ENCODE assay signal across 1 cellular context in genomic region chr4:83012631-83013419, GRCh38.
TF ChIP-seq lines count a peak whose summit lies in the region.

No MANE protein-coding gene starts in this region.

TF ChIP-seq in WTC11, 78 proteins besides CTCF, POLR2A, EP300 and RAD21 (continued from another document):
- TF ChIP-seq ZNF671 (CRISPR knock-in tag; IDR thresholded peaks at IDR 0.05), result no peak
- TF ChIP-seq ZBTB21 (CRISPR knock-in tag; IDR thresholded peaks at IDR 0.05; ENCODE audit: borderline replicate concordance), result no peak; the same call in 1 of the 2 replicates
- TF ChIP-seq NFE2L1 (CRISPR knock-in tag; IDR thresholded peaks at IDR 0.05), result peak; percentile 33; the same call in 1 of the 2 replicates
- TF ChIP-seq PREB (CRISPR knock-in tag; IDR thresholded peaks at IDR 0.05; ENCODE audit: borderline replicate concordance), result no peak
- peak; percentile 98 for TF ChIP-seq ETV6 (CRISPR knock-in tag; IDR thresholded peaks at IDR 0.05)
- TF ChIP-seq ZNF423 (CRISPR knock-in tag; IDR thresholded peaks at IDR 0.05), result no peak
- TF ChIP-seq, protein P1, sequence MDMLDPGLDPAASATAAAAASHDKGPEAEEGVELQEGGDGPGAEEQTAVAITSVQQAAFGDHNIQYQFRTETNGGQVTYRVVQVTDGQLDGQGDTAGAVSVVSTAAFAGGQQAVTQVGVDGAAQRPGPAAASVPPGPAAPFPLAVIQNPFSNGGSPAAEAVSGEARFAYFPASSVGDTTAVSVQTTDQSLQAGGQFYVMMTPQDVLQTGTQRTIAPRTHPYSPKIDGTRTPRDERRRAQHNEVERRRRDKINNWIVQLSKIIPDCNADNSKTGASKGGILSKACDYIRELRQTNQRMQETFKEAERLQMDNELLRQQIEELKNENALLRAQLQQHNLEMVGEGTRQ (CRISPR knock-in tag; IDR thresholded peaks at IDR 0.05), result peak; percentile 95
- TF ChIP-seq SOX15 (CRISPR knock-in tag; IDR thresholded peaks at IDR 0.05), result no peak
- TF ChIP-seq RORB (CRISPR knock-in tag; IDR thresholded peaks at IDR 0.05), result no peak
- TF ChIP-seq ZNF232 (CRISPR knock-in tag; IDR thresholded peaks at IDR 0.05), result 0 out of 2 replicates have a peak, but pooled peaks have one; percentile 29
- TF ChIP-seq USF1 (CRISPR knock-in tag; IDR thresholded peaks at IDR 0.05), result peak; percentile 94
- TF ChIP-seq PRRX2 (CRISPR knock-in tag; IDR thresholded peaks at IDR 0.05), result no peak
- TF ChIP-seq TEAD1 (CRISPR knock-in tag; IDR thresholded peaks at IDR 0.05), result peak; percentile 71; the same call in 1 of the 2 replicates
- peak; percentile 36; the same call in 1 of the 2 replicates for TF ChIP-seq ZBTB43 (CRISPR knock-in tag; IDR thresholded peaks at IDR 0.05)
- peak; percentile 36; the same call in 1 of the 2 replicates for TF ChIP-seq KAT7 (CRISPR knock-in tag; IDR thresholded peaks at IDR 0.05; ENCODE audit: borderline replicate concordance)
- no peak for TF ChIP-seq NFATC4 (CRISPR knock-in tag; IDR thresholded peaks at IDR 0.05)
- no peak for TF ChIP-seq JAZF1 (CRISPR knock-in tag; IDR thresholded peaks at IDR 0.05)
- TF ChIP-seq ATF1 (CRISPR knock-in tag; IDR thresholded peaks at IDR 0.05), result no peak
- peak; percentile 94 for TF ChIP-seq SP1 (CRISPR knock-in tag; conservative IDR thresholded peaks at IDR 0.05)
- peak; percentile 89 for TF ChIP-seq MAX (CRISPR knock-in tag; IDR thresholded peaks at IDR 0.05)
- TF ChIP-seq, protein P2, sequence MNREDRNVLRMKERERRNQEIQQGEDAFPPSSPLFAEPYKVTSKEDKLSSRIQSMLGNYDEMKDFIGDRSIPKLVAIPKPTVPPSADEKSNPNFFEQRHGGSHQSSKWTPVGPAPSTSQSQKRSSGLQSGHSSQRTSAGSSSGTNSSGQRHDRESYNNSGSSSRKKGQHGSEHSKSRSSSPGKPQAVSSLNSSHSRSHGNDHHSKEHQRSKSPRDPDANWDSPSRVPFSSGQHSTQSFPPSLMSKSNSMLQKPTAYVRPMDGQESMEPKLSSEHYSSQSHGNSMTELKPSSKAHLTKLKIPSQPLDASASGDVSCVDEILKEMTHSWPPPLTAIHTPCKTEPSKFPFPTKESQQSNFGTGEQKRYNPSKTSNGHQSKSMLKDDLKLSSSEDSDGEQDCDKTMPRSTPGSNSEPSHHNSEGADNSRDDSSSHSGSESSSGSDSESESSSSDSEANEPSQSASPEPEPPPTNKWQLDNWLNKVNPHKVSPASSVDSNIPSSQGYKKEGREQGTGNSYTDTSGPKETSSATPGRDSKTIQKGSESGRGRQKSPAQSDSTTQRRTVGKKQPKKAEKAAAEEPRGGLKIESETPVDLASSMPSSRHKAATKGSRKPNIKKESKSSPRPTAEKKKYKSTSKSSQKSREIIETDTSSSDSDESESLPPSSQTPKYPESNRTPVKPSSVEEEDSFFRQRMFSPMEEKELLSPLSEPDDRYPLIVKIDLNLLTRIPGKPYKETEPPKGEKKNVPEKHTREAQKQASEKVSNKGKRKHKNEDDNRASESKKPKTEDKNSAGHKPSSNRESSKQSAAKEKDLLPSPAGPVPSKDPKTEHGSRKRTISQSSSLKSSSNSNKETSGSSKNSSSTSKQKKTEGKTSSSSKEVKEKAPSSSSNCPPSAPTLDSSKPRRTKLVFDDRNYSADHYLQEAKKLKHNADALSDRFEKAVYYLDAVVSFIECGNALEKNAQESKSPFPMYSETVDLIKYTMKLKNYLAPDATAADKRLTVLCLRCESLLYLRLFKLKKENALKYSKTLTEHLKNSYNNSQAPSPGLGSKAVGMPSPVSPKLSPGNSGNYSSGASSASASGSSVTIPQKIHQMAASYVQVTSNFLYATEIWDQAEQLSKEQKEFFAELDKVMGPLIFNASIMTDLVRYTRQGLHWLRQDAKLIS (CRISPR knock-in tag; IDR thresholded peaks at IDR 0.05; ENCODE audit: borderline replicate concordance), result no peak
- no peak for TF ChIP-seq RELA (CRISPR knock-in tag; IDR thresholded peaks at IDR 0.05; ENCODE audit: borderline replicate concordance)
- TF ChIP-seq CREM (CRISPR knock-in tag; IDR thresholded peaks at IDR 0.05), result peak; percentile 86; the same call in 1 of the 2 replicates
- TF ChIP-seq ZNF138 (CRISPR knock-in tag; conservative IDR thresholded peaks at IDR 0.05), result no peak
TF ChIP-seq in WTC11: peak in this region for 17.
